In genomic region chr12:56488041-56488955, GRCh38 we compare ENCODE assay signal across 8 cellular contexts. TPM values are rescaled to one million over a fixed set of nuclear protein-coding genes. Genes with fewer than 3 reads are reported as not detected.
DNase-seq lines count a peak whose midpoint lies in the region; ATAC-seq and TF ChIP-seq lines count a peak whose summit lies in the region.

Gene GLS2, minus strand, starts transcription at chr12:56488161. Its CDS starts 43 bp downstream, at chr12:56488118.

- POLR2A ChIA-PET in BJ (lab: Charles Lee): interaction anchor here (0.6 kb wide), 1 partner anchor 146 kb away, joined by 4 read pairs; no protein-coding TSS in a partner anchor
- POLR2A ChIA-PET in Panc1 (lab: Charles Lee): interaction anchor here (0.7 kb wide), 1 partner anchor 99 kb away, joined by 9 read pairs; no protein-coding TSS in a partner anchor

- TF ChIP-seq RAD21 in neural cell (conservative IDR thresholded peaks at IDR 0.05): no peak

- intact Hi-C loops in Panc1 (cut with micrococcal nuclease; ENCODE audit: unreplicated experiment): no loop called here

- H3K27ac ChIP-seq in Panc1 (ENCODE audit: low read length) (no peak within 1 kb of the TSS), neural cell (ENCODE audit: low read length) (peak within 1 kb of the TSS; percentile 38)

- H3K27me3 ChIP-seq in BJ (ENCODE audit: control insufficient read depth, insufficient read depth, low read length) (peaks cover 6% of the 10 kb centered on the region), Panc1 (ENCODE audit: control insufficient read depth, insufficient read depth, low read length) (peaks cover 18% of the 10 kb centered on the region), neural cell (ENCODE audit: insufficient read depth, low read depth, low read length) (peaks cover 32% of the 10 kb centered on the region)

- H3K4me1 ChIP-seq in Panc1 (ENCODE audit: control insufficient read depth, insufficient read depth, low read length): 0 out of 2 replicates have a peak, but pooled peaks cover 7% of the 10 kb centered on the region

- H3K36me3 ChIP-seq in BJ (ENCODE audit: control insufficient read depth, insufficient read depth, low read length): no peaks in the 10 kb centered on the region
- no peaks in the 10 kb centered on the region for H3K36me3 ChIP-seq in Panc1 (ENCODE audit: control insufficient read depth, insufficient read depth, low read length)
- no peaks in the 10 kb centered on the region for H3K36me3 ChIP-seq in neural cell (ENCODE audit: insufficient read depth, low read length)

- no peaks in the 10 kb centered on the region for H3K9me2 ChIP-seq in neural cell (ENCODE audit: insufficient read depth, low read length)

- peak; percentile 35 for DNase-seq in BJ (ENCODE audit: low read depth)
- peak; percentile 56 for DNase-seq in Panc1 (ENCODE audit: low read depth, low spot score)
- peak; percentile 77 for DNase-seq in activated naive CD4-positive, alpha-beta T cell treated with Interleukin-2 at 50 U/mL for 16 hours
- DNase-seq in foreskin melanocyte: peak; percentile 44
- DNase-seq in stimulated activated naive CD8-positive, alpha-beta T cell treated with anti-CD3 and anti-CD28 coated beads, Interleukin-15, amount 100 ng/mL, for 72 hours: peak; percentile 59 to 75

- peak within 1 kb of the TSS; percentile 52 for H3K4me3 ChIP-seq in BJ (ENCODE audit: low read depth, low read length)
- peak within 1 kb of the TSS; percentile 55 to 64 for H3K4me3 ChIP-seq in Panc1 (ENCODE audit: low read depth in 2 of 2, low read length in 2 of 2)
- H3K4me3 ChIP-seq in neural cell (ENCODE audit: low read length): peak within 1 kb of the TSS; percentile 72

- BruUV-seq in Panc1 (replicated peaks; lab: Mats Ljungman, UMichigan): no TSS peak

- no peak for TF ChIP-seq CTCF in BJ (IDR thresholded peaks at IDR 0.05; ENCODE audit: insufficient read depth, low read depth, low read length)
- no peak for TF ChIP-seq CTCF in Panc1 (IDR thresholded peaks at IDR 0.05)
- no peak for TF ChIP-seq CTCF in neural cell (IDR thresholded peaks at IDR 0.05; ENCODE audit: poor library complexity, severe bottlenecking)

- H3K9me3 ChIP-seq in Panc1 (ENCODE audit: control insufficient read depth, insufficient read depth, low read depth, low read length) (no peaks in the 10 kb centered on the region), neural cell (ENCODE audit: low read length) (peaks cover 6% of the 10 kb centered on the region)

- peak within 1 kb of the TSS; percentile 64 for H3K9ac ChIP-seq in neural cell (ENCODE audit: low read length)

- H3F3A ChIP-seq in neural cell (ENCODE audit: insufficient read depth, low read length, poor library complexity, severe bottlenecking): no peaks in the 10 kb centered on the region

- H3K27me3 Mint-ChIP-seq in stimulated activated naive CD8-positive, alpha-beta T cell treated with anti-CD3 and anti-CD28 coated beads, Interleukin-15, amount 100 ng/mL, for 72 hours: peaks cover 51% of the 10 kb centered on the region

- H4K20me1 ChIP-seq in neural cell (ENCODE audit: insufficient read depth): no peaks in the 10 kb centered on the region

- H3K4me2 ChIP-seq in neural cell (ENCODE audit: low read length): peak within 1 kb of the TSS; percentile 11

- H3K79me2 ChIP-seq in neural cell (replicated peaks; ENCODE audit: insufficient read depth, low read length): no peaks in the 10 kb centered on the region

- peak within 1 kb of the TSS; percentile 82 to 90 for H3K27ac Mint-ChIP-seq in stimulated activated naive CD8-positive, alpha-beta T cell treated with anti-CD3 and anti-CD28 coated beads, Interleukin-15, amount 100 ng/mL, for 72 hours

- in situ Hi-C loops in Panc1 (cut with HindIII; ENCODE audit: low pct_unique_long_range_greater_than_20kb, low sequenced_read_pairs): no loop called here

- peak within 1 kb of the TSS; percentile 80 for H2AFZ ChIP-seq in neural cell (ENCODE audit: low read depth, low read length)

- peak within 1 kb of the TSS; percentile 87 to 96 for H3K4me3 Mint-ChIP-seq in stimulated activated naive CD8-positive, alpha-beta T cell treated with anti-CD3 and anti-CD28 coated beads, Interleukin-15, amount 100 ng/mL, for 72 hours

- H3K9me3 Mint-ChIP-seq in stimulated activated naive CD8-positive, alpha-beta T cell treated with anti-CD3 and anti-CD28 coated beads, Interleukin-15, amount 100 ng/mL, for 72 hours: peaks cover 6 to 7% of the 10 kb centered on the region in 2 donors

- TF ChIP-seq EP300 in neural cell (conservative IDR thresholded peaks at IDR 0.05; ENCODE audit: poor library complexity, severe bottlenecking): no peak

- CTCF ChIA-PET in BJ (lab: Yijun Ruan, JAX): interaction anchor here (0.6 to 1.2 kb wide), 2 partner anchors 17 to 22 kb away, joined by 3 to 4 read pairs; no protein-coding TSS in a partner anchor
- CTCF ChIA-PET in Panc1 (lab: Charles Lee): interaction anchor here (0.7 to 1.1 kb wide), 2 partner anchors 86 to 116 kb away, joined by 6 to 7 read pairs; no protein-coding TSS in a partner anchor

- ATAC-seq in GM19395 (IDR thresholded peaks at IDR 0.05; ENCODE audit: unreplicated experiment) (peak; percentile 91), HG03575 (IDR thresholded peaks at IDR 0.05; ENCODE audit: extremely low read depth, insufficient number of reproducible peaks, low FRiP score, unreplicated experiment) (peak; percentile 79), Panc1 (peak; percentile 95)
- ATAC-seq in stimulated activated naive CD8-positive, alpha-beta T cell treated with anti-CD3 and anti-CD28 coated beads, Interleukin-15, amount 100 ng/mL, for 72 hours: peak; percentile 96

- peaks cover 24% of the 10 kb centered on the region for H3K4me1 Mint-ChIP-seq in stimulated activated naive CD8-positive, alpha-beta T cell treated with anti-CD3 and anti-CD28 coated beads, Interleukin-15, amount 100 ng/mL, for 72 hours

TF ChIP-seq in neural cell, 6 proteins besides CTCF, POLR2A, EP300 and RAD21:
- peak; percentile 1 for TF ChIP-seq REST (IDR thresholded peaks at IDR 0.05; ENCODE audit: borderline replicate concordance)
- TF ChIP-seq MXI1 (conservative IDR thresholded peaks at IDR 0.05; ENCODE audit: poor library complexity, severe bottlenecking): no peak
TF ChIP-seq in neural cell: peak in this region for 1.

RNA-seq across cellular contexts. Expression of gene GLS2, which starts in this region (rescaled TPM):
- polyA plus RNA-seq in BJ (2011; rRNA removed): 0.13 and 0.18 TPM in 2 replicates
- 0.21 and 1.8 TPM in 2 replicates for polyA minus RNA-seq in BJ (2011; rRNA and poly(A)+ RNA removed)
- total RNA-seq in Panc1 (2021; ENCODE audit: unreplicated experiment): 1.3 TPM
- 1.1 TPM for polyA plus RNA-seq in Panc1 (2012; ENCODE audit: insufficient read length)
- 7.4 and 10.5 TPM in 2 replicates for polyA plus RNA-seq in neural cell
- polyA minus RNA-seq in neural cell: 4.9 and 7.9 TPM in 2 replicates
